In the genomic region with DNA sequence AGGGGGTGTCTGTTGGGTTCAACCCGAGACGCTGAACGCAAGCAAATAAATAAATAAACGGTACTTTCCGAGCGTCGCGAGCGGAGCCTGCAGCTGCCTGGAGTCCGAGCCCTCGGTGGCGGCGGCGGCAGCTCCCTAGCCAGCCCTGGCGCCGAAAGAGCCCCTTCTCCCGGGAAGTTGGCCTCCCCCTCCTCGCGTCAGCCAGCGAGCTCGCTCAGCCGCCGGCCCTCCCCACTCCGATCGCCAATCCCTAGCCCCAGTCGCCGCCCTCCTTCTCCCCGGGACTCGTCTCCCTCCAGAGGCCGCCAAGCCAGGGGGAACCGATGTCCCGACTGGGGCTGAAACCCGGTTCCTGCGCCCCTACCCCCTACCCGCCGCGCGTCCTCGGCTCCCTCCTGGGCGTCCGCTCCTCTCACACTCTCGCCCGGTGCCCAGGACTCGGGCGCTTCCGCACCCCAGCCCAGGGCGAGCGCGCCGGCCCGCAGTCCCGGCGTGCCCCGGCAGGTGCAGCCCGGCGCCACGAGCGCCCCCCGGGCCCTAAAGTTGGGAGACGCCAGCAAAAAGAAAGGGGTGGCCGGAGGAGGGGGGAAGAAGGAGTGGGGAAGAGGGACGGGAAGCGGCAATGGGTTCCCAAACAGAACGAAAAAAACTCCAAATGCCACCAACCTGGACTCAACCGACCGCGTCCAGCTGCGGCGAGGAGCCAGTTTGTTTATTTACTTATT, we compare ENCODE assay signal across 8 cellular contexts. TPM values are rescaled to one million over a fixed set of nuclear protein-coding genes. Genes with fewer than 3 reads are reported as not detected.
DNase-seq lines count a peak whose midpoint lies in the region; ATAC-seq, FAIRE-seq and TF ChIP-seq lines count a peak whose summit lies in the region.

A gene with protein sequence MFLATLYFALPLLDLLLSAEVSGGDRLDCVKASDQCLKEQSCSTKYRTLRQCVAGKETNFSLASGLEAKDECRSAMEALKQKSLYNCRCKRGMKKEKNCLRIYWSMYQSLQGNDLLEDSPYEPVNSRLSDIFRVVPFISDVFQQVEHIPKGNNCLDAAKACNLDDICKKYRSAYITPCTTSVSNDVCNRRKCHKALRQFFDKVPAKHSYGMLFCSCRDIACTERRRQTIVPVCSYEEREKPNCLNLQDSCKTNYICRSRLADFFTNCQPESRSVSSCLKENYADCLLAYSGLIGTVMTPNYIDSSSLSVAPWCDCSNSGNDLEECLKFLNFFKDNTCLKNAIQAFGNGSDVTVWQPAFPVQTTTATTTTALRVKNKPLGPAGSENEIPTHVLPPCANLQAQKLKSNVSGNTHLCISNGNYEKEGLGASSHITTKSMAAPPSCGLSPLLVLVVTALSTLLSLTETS (minus strand): TSS at position 710 of the 725 bp plus-strand sequence. CDS start 1,177 bp downstream, outside the sequence.

- TF ChIP-seq CTCF in pancreas (IDR thresholded peaks at IDR 0.05): no peak

- H3K9me3 ChIP-seq in SJCRH30 (replicated peaks) (no peaks in the 10 kb centered on the region), pancreas (no peaks in the 10 kb centered on the region)

- 1% methylated on average over 57 to 69 of the region's 69 CpGs for WGBS in pancreas, 2 donors

- FAIRE-seq in frontal cortex (lab: Jason Lieb, UNC): no peak
- FAIRE-seq in pancreas (lab: Jason Lieb, UNC): no peak

- H3K4me1 ChIP-seq in SJCRH30 (no peaks in the 10 kb centered on the region; the same call in 1 of the 2 replicates), pancreas (peaks cover 0 to 3% (median 3%) of the 10 kb centered on the region in 3 donors)

- H3K4me3 ChIP-seq in SJCRH30 (peak within 1 kb of the TSS; percentile 69), pancreas (peak within 1 kb of the TSS; percentile 26 to 62 (median 39))

- peak; percentile 58 to 71 (median 60) for ATAC-seq in pancreas
- ATAC-seq in GM21390 (IDR thresholded peaks at IDR 0.05; ENCODE audit: unreplicated experiment): no peak
- ATAC-seq in HG02798 (IDR thresholded peaks at IDR 0.05; ENCODE audit: poor library complexity, unreplicated experiment): no peak

- DNase-seq in NCI-H1417 (lab: John Stamatoyannopoulos, UW): peak; percentile 6 to 55 (median 52)
- no peak for DNase-seq in NCI-H1417 treated with DMSO at 0.1 percent for 48 hours (lab: John Stamatoyannopoulos, UW)
- peak; percentile 62 to 69 for DNase-seq in SJCRH30
- DNase-seq in frontal cortex (ENCODE audit: low spot score in 2 of 2): peak; percentile 48 to 55
- DNase-seq in pancreas: peak in 4 of 6 donors; percentile 4 to 79 (median 44)
- DNase-seq in NCI-H1436 (lab: John Stamatoyannopoulos, UW): no peak

- H3K27me3 ChIP-seq in SJCRH30: no peaks in the 10 kb centered on the region
- H3K27me3 ChIP-seq in pancreas: peaks cover 0 to 14% (median 0%) of the 10 kb centered on the region in 4 donors

- intact Hi-C loops in pancreas (cut with DNase I): no loop called here

- H3K36me3 ChIP-seq in SJCRH30 (0 out of 2 replicates have a peak, but pooled peaks cover 5% of the 10 kb centered on the region), pancreas (no peaks in the 10 kb centered on the region)

- H3K27ac ChIP-seq in SJCRH30 (peak within 1 kb of the TSS; percentile 56), pancreas (no peak within 1 kb of the TSS)

RNA-seq across cellular contexts. Expression of the gene that starts here (rescaled TPM):
- 24.3 and 26.5 TPM in 2 replicates for total RNA-seq in SJCRH30 (2014; rRNA removed; shearing (Covaris generic))
- 8.2 TPM for total RNA-seq in frontal cortex
- 1 to 10 TPM in 5 of 6 donors, under 1 TPM in 1; 0.79 to 4.4 (median 1.5) TPM for total RNA-seq in pancreas
- under 1 TPM; 0.61 to 0.70 TPM for polyA plus RNA-seq in pancreas

Comparison
In these comparisons a context has a peak if more than half of its experiments do, and no peak if none do; other contexts are left out.
1. DNase-seq: peak in NCI-H1417 (3 of 3), SJCRH30 (2 of 2), frontal cortex (2 of 2) and pancreas (4 of 6); none in NCI-H1417 treated with DMSO at 0.1 percent for 48 hours (single experiment) and NCI-H1436 (single experiment).
2. ATAC-seq: peak in pancreas (4 of 4); none in GM21390 (single experiment) and HG02798 (single experiment).